21 cellular contexts compared by ENCODE assay signal in the genomic region with DNA sequence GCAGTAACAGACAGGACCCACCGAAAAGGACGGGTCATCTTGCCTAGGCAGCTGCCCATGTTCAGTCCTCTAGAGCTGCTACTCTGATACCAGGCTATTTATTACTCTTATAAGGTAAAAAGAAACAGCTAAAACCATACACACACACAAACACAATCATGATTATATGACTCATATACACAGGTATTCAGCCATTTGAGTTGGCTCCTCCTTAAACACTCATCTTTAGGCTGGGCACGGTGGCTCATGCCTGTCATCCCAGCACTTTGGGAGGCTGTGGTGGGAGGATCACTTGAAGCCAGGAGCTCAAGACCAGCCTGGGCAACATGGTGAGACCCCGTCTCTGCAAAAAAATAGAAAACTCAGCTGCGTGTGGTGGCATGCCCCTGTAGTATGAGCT.
DNase-seq lines count a peak whose midpoint lies in the region; FAIRE-seq and TF ChIP-seq lines count a peak whose summit lies in the region.
"Had no signal": no experiment of that assay in that cellular context is flagged by ENCODE, and none has a peak within 500 bp of the region (broad histone marks: within the 10 kb centered on the region; RNA-seq: fewer than 3 reads in every experiment).

No MANE protein-coding gene starts in this region.

- no peak overlapping the region for H3K27ac ChIP-seq in caudate nucleus (ENCODE audit: low read depth, low read length)
- H3K27ac ChIP-seq: GM23248, SJSA1 had no signal

- no peaks in the 10 kb centered on the region for H3K27me3 Mint-ChIP-seq in CD14-positive monocyte (ENCODE audit: low read depth in 3 of 3)
- H3K27me3 Mint-ChIP-seq: CD4-positive, CD25-positive, alpha-beta regulatory T cell had no signal

- no peaks in the 10 kb centered on the region for H3K36me3 Mint-ChIP-seq in CD14-positive monocyte
- H3K36me3 Mint-ChIP-seq: CD4-positive, CD25-positive, alpha-beta regulatory T cell had no signal

- FAIRE-seq in HTR-8/SVneo (lab: Jason Lieb, UNC): no peak
- FAIRE-seq: G401.6 had no signal

- H3K27ac Mint-ChIP-seq in CD14-positive monocyte: no peak overlapping the region
- H3K27ac Mint-ChIP-seq: CD4-positive, CD25-positive, alpha-beta regulatory T cell had no signal

- no peak overlapping the region for H3K4me3 Mint-ChIP-seq in CD14-positive monocyte
- H3K4me3 Mint-ChIP-seq: CD4-positive, CD25-positive, alpha-beta regulatory T cell had no signal

- DNase-seq in EL: peak; percentile 4
- DNase-seq in HTR-8/SVneo (ENCODE audit: insufficient read length, low spot score): peak; percentile 36
- DNase-seq in astrocyte of the hippocampus (ENCODE audit: low read depth, low spot score): peak; percentile 40
- DNase-seq in islet precursor cell: peak; percentile 55
- DNase-seq in CD14-positive monocyte (ENCODE audit: low spot score): no peak
- no peak for DNase-seq in caudate nucleus (lab: John Stamatoyannopoulos, UW)
- DNase-seq in NCI-H1048 (lab: John Stamatoyannopoulos, UW): no peak
- no peak for DNase-seq in cerebellar cortex (ENCODE audit: low spot score)
- DNase-seq: ACHN; AML-193; Caco-2; CD4-positive, CD25-positive, alpha-beta regulatory T cell; GM23248; NCI-H1436 treated with DMSO at 0.1 percent for 48 hours; NCI-H2029 treated with DMSO at 0.1 percent for 48 hours; NCI-H2171 treated with DMSO at 0.1 percent for 48 hours; NCI-H748 treated with DMSO at 0.1 percent for 48 hours; OCI-M1; SW 1271 had no signal

- intact Hi-C loops in CD14-positive monocyte (cut with micrococcal nuclease): no loop called here

- H3K4me1 Mint-ChIP-seq in CD14-positive monocyte: no peaks in the 10 kb centered on the region
- H3K4me1 Mint-ChIP-seq: CD4-positive, CD25-positive, alpha-beta regulatory T cell had no signal

- TF ChIP-seq CTCF in CD14-positive monocyte (IDR thresholded peaks at IDR 0.05): no peak

- peaks cover 0 to 10% (median 5%) of the 10 kb centered on the region in 7 donors for H3K9me3 Mint-ChIP-seq in CD14-positive monocyte
- H3K9me3 Mint-ChIP-seq: CD4-positive, CD25-positive, alpha-beta regulatory T cell had no signal

Comparison
In these comparisons a context has a peak if more than half of its experiments do, and no peak if none do; other contexts are left out.
1. DNase-seq: peak in EL (single experiment), HTR-8/SVneo (single experiment), astrocyte of the hippocampus (single experiment) and islet precursor cell (single experiment); none in CD14-positive monocyte (single experiment), caudate nucleus (0 of 61), NCI-H1048 (single experiment) and cerebellar cortex (single experiment).